ENCODE assay signal across 9 cellular contexts in genomic region chr21:35438643-35439404, GRCh38.
DNase-seq lines count a peak whose midpoint lies in the region; ATAC-seq lines count a peak whose summit lies in the region.
"Had no signal": no experiment of that assay in that cellular context is flagged by ENCODE, and none has a peak within 500 bp of the region (broad histone marks: within the 10 kb centered on the region; RNA-seq: fewer than 3 reads in every experiment).

No MANE protein-coding gene starts in this region.

- peaks cover 24% of the 10 kb centered on the region for H3K27me3 Mint-ChIP-seq in T-helper 1 cell treated with Interleukin-12 subunit alpha and Interleukin-12 subunit beta and Interleukin-4 antibody, amounts not matched to agents 30 μg/mL and 1 μg/mL, for 36 hours (ENCODE audit: low read depth)
- H3K27me3 Mint-ChIP-seq in activated CD8-positive, alpha-beta memory T cell treated with anti-CD3 and anti-CD28 coated beads, Interleukin-2, amount 10 ng/mL, durations not matched to agents 7 days and 5 days = peaks cover 48% of the 10 kb centered on the region

- DNase-seq in DMS153 (lab: John Stamatoyannopoulos, UW) = peak; percentile 10
- no peak for DNase-seq in DMS153 treated with DMSO at 0.1 percent for 48 hours (lab: John Stamatoyannopoulos, UW; ENCODE audit: unreplicated experiment)
- DNase-seq in mesendoderm = peak; percentile 85
- no peak for DNase-seq in G401 (ENCODE audit: low spot score)
- DNase-seq in NCI-H345 treated with DMSO at 0.1 percent for 48 hours (lab: John Stamatoyannopoulos, UW; ENCODE audit: unreplicated experiment) = no peak
- DNase-seq in activated CD8-positive, alpha-beta memory T cell treated with anti-CD3 and anti-CD28 coated beads, Interleukin-2, amount 10 ng/mL, durations not matched to agents 7 days and 5 days = no peak

- ATAC-seq in HG02852 (IDR thresholded peaks at IDR 0.05; ENCODE audit: unreplicated experiment) = peak; percentile 71
- no peak for ATAC-seq in activated CD8-positive, alpha-beta memory T cell treated with anti-CD3 and anti-CD28 coated beads, Interleukin-2, amount 10 ng/mL, durations not matched to agents 7 days and 5 days

- H3K9me3 Mint-ChIP-seq in T-helper 1 cell treated with Interleukin-12 subunit alpha and Interleukin-12 subunit beta and Interleukin-4 antibody, amounts not matched to agents 30 μg/mL and 1 μg/mL, for 36 hours = peaks cover 12% of the 10 kb centered on the region
- H3K9me3 Mint-ChIP-seq in activated CD8-positive, alpha-beta memory T cell treated with anti-CD3 and anti-CD28 coated beads, Interleukin-2, amount 10 ng/mL, durations not matched to agents 7 days and 5 days (ENCODE audit: low read depth) = no peaks in the 10 kb centered on the region

- no peaks in the 10 kb centered on the region for H3K79me2 ChIP-seq in mesendoderm (ENCODE audit: control insufficient read depth, insufficient read depth, low read length)

- no peak overlapping the region for H3K27ac Mint-ChIP-seq in T-helper 1 cell treated with Interleukin-12 subunit alpha and Interleukin-12 subunit beta and Interleukin-4 antibody, amounts not matched to agents 30 μg/mL and 1 μg/mL, for 36 hours
- no peak overlapping the region for H3K27ac Mint-ChIP-seq in activated CD8-positive, alpha-beta memory T cell treated with anti-CD3 and anti-CD28 coated beads, Interleukin-2, amount 10 ng/mL, durations not matched to agents 7 days and 5 days

- no peak overlapping the region for H2AK5ac ChIP-seq in mesendoderm (ENCODE audit: low read length)

- no peak overlapping the region for H4K8ac ChIP-seq in mesendoderm (ENCODE audit: low read depth, low read length)

- H2BK5ac ChIP-seq in mesendoderm (ENCODE audit: low read length) = peak overlapping the region; percentile 48

- no peaks in the 10 kb centered on the region for H3K27me3 ChIP-seq in mesendoderm (ENCODE audit: insufficient read depth, low read length, poor library complexity)

- no peak overlapping the region for H3K9ac ChIP-seq in mesendoderm (ENCODE audit: low read length)

- peaks cover 6% of the 10 kb centered on the region for H3K36me3 Mint-ChIP-seq in T-helper 1 cell treated with Interleukin-12 subunit alpha and Interleukin-12 subunit beta and Interleukin-4 antibody, amounts not matched to agents 30 μg/mL and 1 μg/mL, for 36 hours (ENCODE audit: low read depth)
- H3K36me3 Mint-ChIP-seq in activated CD8-positive, alpha-beta memory T cell treated with anti-CD3 and anti-CD28 coated beads, Interleukin-2, amount 10 ng/mL, durations not matched to agents 7 days and 5 days = no peaks in the 10 kb centered on the region

- H3K4me3 Mint-ChIP-seq in T-helper 1 cell treated with Interleukin-12 subunit alpha and Interleukin-12 subunit beta and Interleukin-4 antibody, amounts not matched to agents 30 μg/mL and 1 μg/mL, for 36 hours = peak overlapping the region; percentile 16
- no peak overlapping the region for H3K4me3 Mint-ChIP-seq in activated CD8-positive, alpha-beta memory T cell treated with anti-CD3 and anti-CD28 coated beads, Interleukin-2, amount 10 ng/mL, durations not matched to agents 7 days and 5 days

- H3K4ac ChIP-seq in mesendoderm (ENCODE audit: low read depth, low read length) = no peak overlapping the region

- no peak overlapping the region for H2BK120ac ChIP-seq in mesendoderm (ENCODE audit: low read depth, low read length)

- no peak overlapping the region for H3K23ac ChIP-seq in mesendoderm (ENCODE audit: low read length)

- H3K36me3 ChIP-seq in mesendoderm (ENCODE audit: control insufficient read depth, insufficient read depth, low read length) = no peaks in the 10 kb centered on the region

- no peak overlapping the region for H3K27ac ChIP-seq in mesendoderm (ENCODE audit: low read depth, low read length)
- H3K27ac ChIP-seq: 22Rv1 had no signal

- WGBS in mesendoderm (ENCODE audit: extremely low coverage, insufficient coverage, low lambda C conversion rate) = no CpG with 5 or more reads among the region's 6 CpGs

- CTCF ChIA-PET in activated CD8-positive, alpha-beta memory T cell treated with anti-CD3 and anti-CD28 coated beads, Interleukin-2, amount 10 ng/mL, durations not matched to agents 7 days and 5 days (lab: Charles Lee) = no interaction called here

- in situ Hi-C loops in G401 (cut with HindIII; ENCODE audit: low sequenced_read_pairs) = no loop called here

- no peak overlapping the region for H3K56ac ChIP-seq in mesendoderm (ENCODE audit: low read length)

- H3K4me1 Mint-ChIP-seq in T-helper 1 cell treated with Interleukin-12 subunit alpha and Interleukin-12 subunit beta and Interleukin-4 antibody, amounts not matched to agents 30 μg/mL and 1 μg/mL, for 36 hours (ENCODE audit: low read depth) = peaks cover 13% of the 10 kb centered on the region
- peaks cover 6% of the 10 kb centered on the region for H3K4me1 Mint-ChIP-seq in activated CD8-positive, alpha-beta memory T cell treated with anti-CD3 and anti-CD28 coated beads, Interleukin-2, amount 10 ng/mL, durations not matched to agents 7 days and 5 days

- no peak overlapping the region for H3K18ac ChIP-seq in mesendoderm (ENCODE audit: low read length)

- H3K79me1 ChIP-seq in mesendoderm (ENCODE audit: low read length) = no peaks in the 10 kb centered on the region

- no peak overlapping the region for H3K4me3 ChIP-seq in mesendoderm (ENCODE audit: low read length)

- no peak overlapping the region for H3K4me2 ChIP-seq in mesendoderm (ENCODE audit: low read length)

- H3K4me1 ChIP-seq in mesendoderm (ENCODE audit: control insufficient read depth, low read depth, low read length) = peaks cover 6% of the 10 kb centered on the region

- H2BK15ac ChIP-seq in mesendoderm (replicated peaks; ENCODE audit: low read depth) = no peak overlapping the region

- no peak overlapping the region for H4K5ac ChIP-seq in mesendoderm (ENCODE audit: low read length)

Comparison
In these comparisons a context has a peak if more than half of its experiments do, and no peak if none do; other contexts are left out.
1. DNase-seq: peak in DMS153 (single experiment) and mesendoderm (single experiment); none in DMS153 treated with DMSO at 0.1 percent for 48 hours (single experiment), G401 (single experiment), NCI-H345 treated with DMSO at 0.1 percent for 48 hours (single experiment) and activated CD8-positive, alpha-beta memory T cell treated with anti-CD3 and anti-CD28 coated beads, Interleukin-2, amount 10 ng/mL, durations not matched to agents 7 days and 5 days (single experiment).